In genomic region chr20:2654831-2655230, GRCh38 we compare ENCODE assay signal across 1 cellular context.
TF ChIP-seq lines count a peak whose summit lies in the region.

No MANE protein-coding gene starts in this region.

TF ChIP-seq in A549, 52 proteins besides CTCF, POLR2A, EP300 and RAD21 (continued from another document):
- TF ChIP-seq BCL3 (IDR thresholded peaks at IDR 0.05), result no peak
